Comparison of ENCODE assay signal across 26 cellular contexts in the genomic region with DNA sequence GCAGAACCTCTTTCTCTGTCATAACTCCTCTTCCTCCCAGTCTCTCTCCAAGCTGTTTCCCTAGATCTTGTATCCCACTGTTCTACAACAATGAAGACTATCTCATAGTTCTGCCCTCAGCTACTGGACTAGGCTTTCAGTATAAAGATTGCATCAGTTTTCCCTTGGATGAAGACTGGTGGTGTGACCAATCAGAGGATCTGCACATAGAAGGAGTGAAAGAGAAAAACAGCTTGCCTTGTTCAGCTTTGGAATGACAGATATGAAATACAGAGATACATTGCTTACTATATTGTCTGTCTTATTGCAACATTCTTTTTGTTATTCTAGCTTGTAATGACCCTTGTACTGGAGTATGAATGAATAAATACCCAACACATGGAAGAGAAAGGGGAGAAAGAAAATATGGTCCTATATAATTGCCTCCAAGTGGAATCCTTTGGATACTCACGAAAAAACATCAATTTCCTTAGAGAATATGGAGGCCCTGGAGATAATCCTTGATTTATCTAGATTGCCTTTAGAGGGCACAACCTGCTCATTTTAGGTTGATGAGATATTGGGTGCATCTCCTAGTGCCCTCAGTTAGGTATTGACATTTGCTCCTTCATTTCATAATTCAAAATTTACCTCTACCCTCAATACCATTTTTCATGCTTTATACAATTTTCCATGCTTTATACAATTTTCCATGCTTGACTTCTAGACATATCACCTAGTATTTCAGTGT.
DNase-seq lines count a peak whose midpoint lies in the region; ATAC-seq, FAIRE-seq and TF ChIP-seq lines count a peak whose summit lies in the region.
"Had no signal": no experiment of that assay in that cellular context is flagged by ENCODE, and none has a peak within 500 bp of the region (broad histone marks: within the 10 kb centered on the region; RNA-seq: fewer than 3 reads in every experiment).

No MANE protein-coding gene starts in this region.

- in situ Hi-C loops in GM13977 (cut with MboI; ENCODE audit: low pct_unique_long_range_greater_than_20kb, low sequenced_read_pairs, unreplicated experiment) = no loop called here

- no peaks in the 10 kb centered on the region for H3K4me1 ChIP-seq in H1 (replicated peaks in 1 of 4; ENCODE audit: control insufficient read depth in 3 of 4, insufficient read depth in 4 of 4, low read length in 3 of 4)
- H3K4me1 ChIP-seq: vagina had no signal

- POLR2A ChIA-PET in H1 (lab: Charles Lee; ENCODE audit: partially characterized antibody) = no interaction called here

- H4K91ac ChIP-seq in H1 (replicated peaks; ENCODE audit: insufficient read length, low read length) = no peak overlapping the region

- no peak overlapping the region for H4K8ac ChIP-seq in H1 (ENCODE audit: extremely low read depth, insufficient read depth, low read length)

- no peak overlapping the region for H4K5ac ChIP-seq in H1 (ENCODE audit: insufficient read length, low read depth, low read length)

- no peak overlapping the region for H2BK15ac ChIP-seq in H1 (ENCODE audit: low read length)

- no peak overlapping the region for H3K4me3 ChIP-seq in H1 (ENCODE audit: extremely low read depth in 1 of 4, insufficient read depth in 2 of 4, low read depth in 3 of 4, low read length in 4 of 4)
- H3K4me3 ChIP-seq: GM23248, vagina had no signal

- ATAC-seq in GM19397 (IDR thresholded peaks at IDR 0.05; ENCODE audit: unreplicated experiment) (no peak), HG03280 (IDR thresholded peaks at IDR 0.05; ENCODE audit: unreplicated experiment) (no peak), HG03354 (IDR thresholded peaks at IDR 0.05; ENCODE audit: poor library complexity, severe bottlenecking, unreplicated experiment) (no peak)
- ATAC-seq: activated T-cell treated with anti-CD3 and anti-CD28 coated beads, Interleukin-2, amount 50 U/mL, for 4 hours; HepG2; Panc1; sciatic nerve; T-cell had no signal

- H3K9ac ChIP-seq in H1 (replicated peaks in 1 of 4; ENCODE audit: extremely low read depth in 1 of 4, low read depth in 3 of 4, low read length in 3 of 4) = no peak overlapping the region
- H3K9ac ChIP-seq: GM23248 had no signal

- 89% methylated on average over 1 of the region's 1 CpG; no CpG with 5 or more reads in 1 of the 2 experiments for WGBS in H1 (ENCODE audit: extremely low coverage in 1 of 2, insufficient coverage in 1 of 2, insufficient read length in 1 of 2, insufficient replicate concordance in 2 of 2, low coverage in 1 of 2, low lambda C conversion rate in 2 of 2, missing lambda C conversion rate in 1 of 2), 2 experiments

- TF ChIP-seq CTCF in GM13977 (IDR thresholded peaks at IDR 0.05; ENCODE audit: extremely low read depth, insufficient read depth, missing control alignments) = peak; percentile 32
- peak in 2 of 3 experiments; percentile 2 to 11; a peak in 2 of 4 replicates for TF ChIP-seq CTCF in H1 (IDR thresholded peaks at IDR 0.05; ENCODE audit: control extremely low read depth in 1 of 3, insufficient read depth in 1 of 3, low read depth in 1 of 3, low read length in 3 of 3)

- H2BK5ac ChIP-seq in H1 (ENCODE audit: low read depth, low read length) = no peak overlapping the region

- no peaks in the 10 kb centered on the region for H3K9me3 ChIP-seq in H1 (ENCODE audit: insufficient read depth in 2 of 2, low read depth in 1 of 2, low read length in 1 of 2)
- H3K9me3 ChIP-seq: vagina had no signal

- no peak overlapping the region for H3K56ac ChIP-seq in H1 (replicated peaks; ENCODE audit: insufficient read length, low read depth, low read length)

- DNase-seq in Ammon's horn (ENCODE audit: low spot score) (peak; percentile 18), GM13977 (ENCODE audit: low spot score) (no peak), NCI-H69 (lab: John Stamatoyannopoulos, UW) (peak; percentile 10), H1 (ENCODE audit: low read depth in 1 of 2, low spot score in 2 of 2) (no peak)
- no peak for DNase-seq in activated T-cell treated with anti-CD3 and anti-CD28 coated beads, Interleukin-2, amount 50 U/mL, for 48 hours
- DNase-seq: activated naive CD4-positive, alpha-beta T cell treated with anti-CD3 and anti-CD28 coated beads, Interleukin-2, amount 10 ng/mL, durations not matched to agents 7 days and 5 days; activated T-cell treated with anti-CD3 and anti-CD28 coated beads, Interleukin-2, amount 50 U/mL, for 4 hours; amygdala; C1 segment of cervical spinal cord; Calu3; cortex of kidney; GM23248; NCI-H1092; NCI-H2029 treated with DMSO at 0.1 percent for 48 hours; NCI-H2227 treated with DMSO at 0.1 percent for 48 hours; SIG-M5; T-cell had no signal

- H3K18ac ChIP-seq in H1 (ENCODE audit: extremely low read depth, low read length) = no peak overlapping the region

- no peak overlapping the region for H2BK20ac ChIP-seq in H1 (ENCODE audit: low read length)

- no peak overlapping the region for H2AFZ ChIP-seq in H1 (ENCODE audit: low read length)
- H2AFZ ChIP-seq: GM23248 had no signal

- H3K4me2 ChIP-seq in H1 (ENCODE audit: insufficient read depth in 1 of 2, low read depth in 2 of 2, low read length in 2 of 2) = no peak overlapping the region

- H3K14ac ChIP-seq in H1 (ENCODE audit: insufficient read length) = no peak overlapping the region

- H3K36me3 ChIP-seq in H1 (ENCODE audit: control insufficient read depth in 2 of 4, insufficient read depth in 4 of 4, low read length in 3 of 4) = no peaks in the 10 kb centered on the region
- H3K36me3 ChIP-seq: vagina had no signal

- H3K27ac ChIP-seq in H1 (ENCODE audit: low read depth, low read length) = no peak overlapping the region
- H3K27ac ChIP-seq: GM23248, vagina had no signal

- no peak for TF ChIP-seq EP300 in H1 (IDR thresholded peaks at IDR 0.05; ENCODE audit: borderline replicate concordance in 1 of 2, low read depth in 2 of 2, low read length in 2 of 2)

- FAIRE-seq in H1 (lab: Jason Lieb, UNC) = no peak
- FAIRE-seq: bronchial epithelial cell, HepG2, islet of Langerhans had no signal

- no peak overlapping the region for H3K4ac ChIP-seq in H1 (replicated peaks; ENCODE audit: insufficient read length, low read depth, low read length)

- no peak for TF ChIP-seq POLR2A in H1 (IDR thresholded peaks at IDR 0.05; ENCODE audit: control extremely low read depth in 1 of 2, low read depth in 2 of 2, low read length in 2 of 2)

- H3K79me1 ChIP-seq in H1 (ENCODE audit: low read depth, low read length) = no peaks in the 10 kb centered on the region

- H4K20me1 ChIP-seq in H1 (replicated peaks in 1 of 2; ENCODE audit: control insufficient read depth in 1 of 2, insufficient read depth in 2 of 2, low read length in 2 of 2) = no peaks in the 10 kb centered on the region

- peak; percentile 21 to 38; a peak in 3 of 4 replicates for TF ChIP-seq RAD21 in H1 (IDR thresholded peaks at IDR 0.05 in 1 of 2, conservative IDR thresholded peaks at IDR 0.05 in 1 of 2; ENCODE audit: low read depth in 2 of 2, low read length in 2 of 2)

- no peak overlapping the region for H3K23ac ChIP-seq in H1 (ENCODE audit: insufficient read length)

- CTCF ChIA-PET in H1 (lab: Charles Lee; ENCODE audit: partially characterized antibody) = interaction anchor here (0.7 to 2.0 kb wide), 7 partner anchors 9 to 236 kb away, joined by 3 to 7 read pairs (median 3); no protein-coding TSS in a partner anchor

- H3K23me2 ChIP-seq in H1 (ENCODE audit: low read depth, low read length) = no peaks in the 10 kb centered on the region

- H3K27me3 ChIP-seq in H1 (replicated peaks in 1 of 4; ENCODE audit: control insufficient read depth in 3 of 4, extremely low read depth in 1 of 4, insufficient read depth in 3 of 4, low read length in 3 of 4) = peaks cover 0 to 1% (median 0%) of the 10 kb centered on the region in 4 experiments; a peak in 1 of 7 replicates
- H3K27me3 ChIP-seq: vagina had no signal

- H2BK120ac ChIP-seq in H1 (replicated peaks; ENCODE audit: low read depth, low read length) = no peak overlapping the region

- H2BK12ac ChIP-seq in H1 (ENCODE audit: low read depth, low read length) = no peak overlapping the region

- H2AK5ac ChIP-seq in H1 (ENCODE audit: low read depth, low read length) = no peak overlapping the region

- no peaks in the 10 kb centered on the region for H3K79me2 ChIP-seq in H1 (ENCODE audit: control insufficient read depth in 1 of 2, insufficient read depth in 2 of 2, low read length in 2 of 2)

TF ChIP-seq in H1, 55 proteins besides CTCF, POLR2A, EP300 and RAD21:
- TF ChIP-seq BACH1 (IDR thresholded peaks at IDR 0.05; ENCODE audit: low read length) = no peak
- TF ChIP-seq JUND (IDR thresholded peaks at IDR 0.05; ENCODE audit: low read length) = no peak
- no peak for TF ChIP-seq RFX5 (IDR thresholded peaks at IDR 0.05; ENCODE audit: borderline replicate concordance, low read depth, low read length)
- no peak for TF ChIP-seq SUZ12 (IDR thresholded peaks at IDR 0.05; ENCODE audit: low read length)
- no peak for TF ChIP-seq BRCA1 (IDR thresholded peaks at IDR 0.05; ENCODE audit: low read depth, low read length)
- TF ChIP-seq CEBPB (IDR thresholded peaks at IDR 0.05; ENCODE audit: low read depth, low read length) = no peak
- no peak for TF ChIP-seq SIN3A (conservative IDR thresholded peaks at IDR 0.05 in 1 of 2, IDR thresholded peaks at IDR 0.05 in 1 of 2; ENCODE audit: low read depth in 1 of 2, low read length in 2 of 2)
- TF ChIP-seq ASH2L (IDR thresholded peaks at IDR 0.05; ENCODE audit: low read length) = no peak
- TF ChIP-seq POU5F1 (IDR thresholded peaks at IDR 0.05; ENCODE audit: low read depth, low read length) = no peak
- TF ChIP-seq SRF (IDR thresholded peaks at IDR 0.05; ENCODE audit: low read depth, low read length) = no peak
- TF ChIP-seq JUN (IDR thresholded peaks at IDR 0.05; ENCODE audit: low read depth, low read length) = no peak
- no peak for TF ChIP-seq KDM5A (IDR thresholded peaks at IDR 0.05; ENCODE audit: low read length)

Comparison
In these comparisons a context has a peak if more than half of its experiments do, and no peak if none do; other contexts are left out.
1. DNase-seq: peak in Ammon's horn (single experiment) and NCI-H69 (single experiment); none in GM13977 (single experiment), H1 (0 of 2) and activated T-cell treated with anti-CD3 and anti-CD28 coated beads, Interleukin-2, amount 50 U/mL, for 48 hours (0 of 2).